In the genomic region with DNA sequence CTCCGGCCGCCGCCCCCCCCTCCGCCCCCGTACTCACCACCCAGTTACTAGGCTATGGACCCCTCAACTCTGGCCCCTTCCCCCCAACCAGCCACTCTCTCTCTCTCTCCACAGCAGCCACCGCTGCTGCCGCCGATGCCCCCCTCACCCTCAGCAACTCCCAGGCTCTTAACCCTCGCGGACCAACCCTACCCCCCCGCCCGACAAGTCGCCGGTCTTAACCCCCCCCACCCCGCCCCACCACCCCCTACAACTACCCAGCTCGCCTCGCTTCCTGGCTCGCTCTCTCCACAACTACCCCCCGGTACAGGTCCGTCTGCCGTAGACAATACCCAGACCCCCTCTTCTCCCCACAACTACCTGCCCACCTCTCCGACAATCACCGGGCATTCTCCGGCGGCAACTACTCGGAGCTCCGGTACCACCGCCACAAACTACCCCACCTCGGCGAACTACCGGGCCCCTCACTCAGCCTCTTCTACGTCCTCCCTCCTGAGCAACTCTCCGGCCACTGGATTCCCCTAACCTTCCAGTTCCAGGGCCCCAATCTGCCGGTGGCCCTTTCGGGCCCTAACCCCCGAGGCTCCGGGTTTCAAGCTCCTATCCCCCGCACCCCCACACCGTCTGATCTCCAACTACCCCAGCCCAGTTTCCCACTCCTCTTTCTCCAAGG, we compare ENCODE assay signal across 8 cellular contexts. TPM values are rescaled to one million over a fixed set of nuclear protein-coding genes. Genes with fewer than 3 reads are reported as not detected.
DNase-seq lines count a peak whose midpoint lies in the region; ATAC-seq and TF ChIP-seq lines count a peak whose summit lies in the region.

No MANE protein-coding gene starts in this region.

- POLR2A ChIA-PET in IMR-90 (lab: Charles Lee; ENCODE audit: unreplicated experiment), result no interaction called here

- H3K4me2 ChIP-seq in BLaER1, result peak overlapping the region; percentile 56
- H3K4me2 ChIP-seq in IMR-90 (ENCODE audit: low read depth, low read length), result peak overlapping the region; percentile 22; the same call in 1 of the 2 replicates

- peak overlapping the region; percentile 95 for H3K27ac ChIP-seq in BLaER1
- H3K27ac ChIP-seq in IMR-90 (ENCODE audit: insufficient read depth, low read length), result peak overlapping the region; percentile 97
- peak overlapping the region; percentile 94 for H3K27ac ChIP-seq in angular gyrus (ENCODE audit: low read depth, low read length)
- H3K27ac ChIP-seq in iPS-20b (ENCODE audit: low read length), result peak overlapping the region; percentile 93

- peaks cover 2% of the 10 kb centered on the region; the same call in 1 of the 2 replicates for H3K9me1 ChIP-seq in IMR-90 (ENCODE audit: insufficient read depth, low read length)

- peak overlapping the region; percentile 94 for H3K23ac ChIP-seq in IMR-90 (ENCODE audit: low read depth, low read length)

- WGBS in IMR-90 (ENCODE audit: extremely low coverage in 2 of 2, insufficient read length in 1 of 2), 2 experiments, result 0% methylated on average over 14 of the region's 39 CpGs; no CpG with 5 or more reads in 1 of the 2 experiments

- H3K36me3 Mint-ChIP-seq in stimulated activated memory B cell treated with anti-CD40 and anti-IgM and Interleukin-4, amounts not matched to agents 10 μg/mL and 1 μg/mL and 100 μg/mL, for 72 hours, result peaks cover 46% of the 10 kb centered on the region

- H3K4ac ChIP-seq in IMR-90 (ENCODE audit: low read depth, low read length), result peak overlapping the region; percentile 89

- peak overlapping the region; percentile 55 for H4K5ac ChIP-seq in IMR-90 (ENCODE audit: low read depth, low read length)

- peak overlapping the region; percentile 50; the same call in 1 of the 2 replicates for H2BK120ac ChIP-seq in IMR-90 (ENCODE audit: low read depth, low read length)

- H3K4me1 Mint-ChIP-seq in stimulated activated memory B cell treated with anti-CD40 and anti-IgM and Interleukin-4, amounts not matched to agents 10 μg/mL and 1 μg/mL and 100 μg/mL, for 72 hours, result peaks cover 65% of the 10 kb centered on the region

- TF ChIP-seq CTCF in IMR-90 (conservative IDR thresholded peaks at IDR 0.05; ENCODE audit: low read depth, low read length), result no peak

- H3K4me3 ChIP-seq in BLaER1 (peak overlapping the region; percentile 92), IMR-90 (ENCODE audit: insufficient read depth, low read depth, low read length) (peak overlapping the region; percentile 98), iPS-20b (ENCODE audit: low read length) (peak overlapping the region; percentile 98)

- H3K4me1 ChIP-seq in BLaER1 (peaks cover 56% of the 10 kb centered on the region), IMR-90 (ENCODE audit: control insufficient read depth, insufficient read depth, low read length) (peaks cover 14% of the 10 kb centered on the region), iPS-20b (ENCODE audit: insufficient read depth, low read length) (peaks cover 24% of the 10 kb centered on the region)

- TF ChIP-seq POLR2A in IMR-90 (IDR thresholded peaks at IDR 0.05; ENCODE audit: low read depth, low read length), result no peak

- H3K79me1 ChIP-seq in IMR-90 (ENCODE audit: low read depth in 1 of 2, low read length in 2 of 2), result peaks cover 19 to 69% of the 10 kb centered on the region in 2 experiments

- dilution Hi-C loops in IMR-90 (cut with HindIII; ENCODE audit: low sequenced_read_pairs, unreplicated experiment), result no loop called here

- H2AK9ac ChIP-seq in IMR-90 (replicated peaks; ENCODE audit: low read depth, low read length, poor library complexity), result peak overlapping the region; percentile 100

- no peak for DNase-seq in IMR-90
- DNase-seq in cerebellar nuclear complex (lab: John Stamatoyannopoulos, UW), result no peak
- no peak for DNase-seq in NCI-H345 (lab: John Stamatoyannopoulos, UW)

- peak overlapping the region; percentile 90 for H3K4me3 Mint-ChIP-seq in stimulated activated memory B cell treated with anti-CD40 and anti-IgM and Interleukin-4, amounts not matched to agents 10 μg/mL and 1 μg/mL and 100 μg/mL, for 72 hours

- BruUV-seq in IMR-90 (replicated peaks; lab: Mats Ljungman, UMichigan), result no TSS peak

- TF ChIP-seq RAD21 in IMR-90 (IDR thresholded peaks at IDR 0.05; ENCODE audit: low read length), result no peak

- H2AK5ac ChIP-seq in IMR-90 (ENCODE audit: low read depth, low read length), result peak overlapping the region; percentile 84

- H4K91ac ChIP-seq in IMR-90 (ENCODE audit: insufficient read depth, low read depth, low read length), result peak overlapping the region; percentile 75

- H2BK5ac ChIP-seq in IMR-90 (ENCODE audit: low read depth, low read length, poor library complexity, severe bottlenecking), result peak overlapping the region; percentile 91

- H3K9me3 ChIP-seq in BLaER1 (no peaks in the 10 kb centered on the region), IMR-90 (ENCODE audit: control insufficient read depth, insufficient read depth, low read length) (no peaks in the 10 kb centered on the region), iPS-20b (ENCODE audit: insufficient read depth, low read depth, low read length) (no peaks in the 10 kb centered on the region)

- ATAC-seq in IMR-90 (ENCODE audit: low read depth) (no peak), GM21717 (IDR thresholded peaks at IDR 0.05; ENCODE audit: unreplicated experiment) (no peak)
- no peak for ATAC-seq in stimulated activated memory B cell treated with anti-CD40 and anti-IgM and Interleukin-4, amounts not matched to agents 10 μg/mL and 1 μg/mL and 100 μg/mL, for 72 hours

- H3K27ac Mint-ChIP-seq in stimulated activated memory B cell treated with anti-CD40 and anti-IgM and Interleukin-4, amounts not matched to agents 10 μg/mL and 1 μg/mL and 100 μg/mL, for 72 hours, result peak overlapping the region; percentile 94

- H3K27me3 ChIP-seq in BLaER1 (no peaks in the 10 kb centered on the region), IMR-90 (ENCODE audit: control insufficient read depth, insufficient read depth, low read length) (no peaks in the 10 kb centered on the region), iPS-20b (ENCODE audit: insufficient read depth, low read length) (no peaks in the 10 kb centered on the region)

- no peaks in the 10 kb centered on the region for H3K27me3 Mint-ChIP-seq in stimulated activated memory B cell treated with anti-CD40 and anti-IgM and Interleukin-4, amounts not matched to agents 10 μg/mL and 1 μg/mL and 100 μg/mL, for 72 hours

- H3K56ac ChIP-seq in IMR-90 (ENCODE audit: extremely low read depth, insufficient read depth, low read length), result peak overlapping the region; percentile 85

- H3K14ac ChIP-seq in IMR-90 (replicated peaks; ENCODE audit: low read depth, low read length), result peak overlapping the region; percentile 95

- intact Hi-C loops in IMR-90 (cut with micrococcal nuclease), result loop anchor here (5.0 kb wide), 1 partner anchor 59 kb away; no protein-coding TSS in a partner anchor

- no peaks in the 10 kb centered on the region for H3K9me3 Mint-ChIP-seq in stimulated activated memory B cell treated with anti-CD40 and anti-IgM and Interleukin-4, amounts not matched to agents 10 μg/mL and 1 μg/mL and 100 μg/mL, for 72 hours

- peak overlapping the region; percentile 51 for H3K18ac ChIP-seq in IMR-90 (ENCODE audit: low read depth, low read length)

- H3K9ac ChIP-seq in BLaER1 (peak overlapping the region; percentile 97), IMR-90 (ENCODE audit: low read depth, low read length) (peak overlapping the region; percentile 97), iPS-20b (ENCODE audit: low read depth, low read length) (peak overlapping the region; percentile 99)

- CTCF ChIA-PET in IMR-90 (lab: Yijun Ruan, JAX), result no interaction called here

- H4K8ac ChIP-seq in IMR-90 (ENCODE audit: low read depth in 2 of 2, low read length in 2 of 2), result peak overlapping the region; percentile 60 to 73; a peak in 3 of 4 replicates

- H2BK15ac ChIP-seq in IMR-90 (ENCODE audit: low read depth, low read length), result no peak overlapping the region

- in situ Hi-C loops in IMR-90 (cut with MboI; ENCODE audit: low sequenced_read_pairs), result loop anchor here (25.0 kb wide), 1 partner anchor 924 kb away; the partner anchor contains the start of genes PER1 and VAMP2

- H3K36me3 ChIP-seq in BLaER1 (peaks cover 40% of the 10 kb centered on the region), IMR-90 (ENCODE audit: control insufficient read depth, insufficient read depth, low read length) (peaks cover 36% of the 10 kb centered on the region), iPS-20b (ENCODE audit: insufficient read depth, low read depth, low read length) (peaks cover 39% of the 10 kb centered on the region)

- H4K20me1 ChIP-seq in BLaER1 (peaks cover 35% of the 10 kb centered on the region), IMR-90 (ENCODE audit: insufficient read depth, low read length) (peaks cover 35% of the 10 kb centered on the region)

- H2AFZ ChIP-seq in IMR-90 (replicated peaks; ENCODE audit: low read length, poor library complexity), result peak overlapping the region; percentile 54

- no peak overlapping the region for H2BK20ac ChIP-seq in IMR-90 (ENCODE audit: low read depth, low read length)

TF ChIP-seq in IMR-90, 13 proteins besides CTCF, POLR2A, EP300 and RAD21:
- no peak for TF ChIP-seq FOS (IDR thresholded peaks at IDR 0.05; ENCODE audit: low read depth, low read length)
- no peak for TF ChIP-seq BHLHE40 (IDR thresholded peaks at IDR 0.05; ENCODE audit: low read depth, low read length)
- no peak for TF ChIP-seq CHD1 (IDR thresholded peaks at IDR 0.05; ENCODE audit: low read depth, low read length)
- no peak for TF ChIP-seq MAFK (IDR thresholded peaks at IDR 0.05; ENCODE audit: low read depth, low read length)

RNA-seq across cellular contexts. Expression of gene PHF23, which starts 0.7 kb away (rescaled TPM):
- 44.8 and 45.5 TPM in 2 replicates for total RNA-seq in IMR-90 (2012; rRNA removed)
- 54.4 and 58.5 TPM in 2 replicates for polyA plus RNA-seq in IMR-90 (2012; rRNA removed)
- 37.0 TPM in 2 replicates for polyA plus RNA-seq in IMR-90 (2012; cell fraction: cytosol; rRNA removed)
- polyA plus RNA-seq in IMR-90 (2012; cell fraction: nucleus; rRNA removed; ENCODE audit: low replicate concordance), result 22.3 and 31.7 TPM in 2 replicates

RNA-seq across cellular contexts. Expression of gene GABARAP, which starts 3.7 kb away (rescaled TPM):
- total RNA-seq in IMR-90 (2012; rRNA removed), result 70.8 and 77.8 TPM in 2 replicates
- polyA plus RNA-seq in IMR-90 (2012; rRNA removed), result 702 and 780 TPM in 2 replicates
- 264 and 350 TPM in 2 replicates for polyA plus RNA-seq in IMR-90 (2012; cell fraction: cytosol; rRNA removed)
- polyA plus RNA-seq in IMR-90 (2012; cell fraction: nucleus; rRNA removed; ENCODE audit: low replicate concordance), result 43.9 and 256 TPM in 2 replicates

RNA-seq across cellular contexts. Expression of gene DVL2, which starts 4.2 kb away (rescaled TPM):
- total RNA-seq in IMR-90 (2012; rRNA removed), result 20.3 and 21.3 TPM in 2 replicates
- 10.5 and 11.8 TPM in 2 replicates for polyA plus RNA-seq in IMR-90 (2012; rRNA removed)
- 5.9 and 9.6 TPM in 2 replicates for polyA plus RNA-seq in IMR-90 (2012; cell fraction: cytosol; rRNA removed)
- polyA plus RNA-seq in IMR-90 (2012; cell fraction: nucleus; rRNA removed; ENCODE audit: low replicate concordance), result 14.5 and 26.4 TPM in 2 replicates

RNA-seq across cellular contexts. Expression of gene CTDNEP1, which starts 13.0 kb away (rescaled TPM):
- total RNA-seq in IMR-90 (2012; rRNA removed), result 18.3 and 23.8 TPM in 2 replicates
- 132 TPM in 2 replicates for polyA plus RNA-seq in IMR-90 (2012; rRNA removed)
- 70.6 and 129 TPM in 2 replicates for polyA plus RNA-seq in IMR-90 (2012; cell fraction: cytosol; rRNA removed)
- 100 and 109 TPM in 2 replicates for polyA plus RNA-seq in IMR-90 (2012; cell fraction: nucleus; rRNA removed; ENCODE audit: low replicate concordance)

RNA-seq across cellular contexts. Expression of gene ELP5, which starts 13.5 kb away (rescaled TPM):
- 46.6 and 48.0 TPM in 2 replicates for total RNA-seq in IMR-90 (2012; rRNA removed)
- polyA plus RNA-seq in IMR-90 (2012; rRNA removed), result 38.6 and 39.3 TPM in 2 replicates
- 31.1 and 38.5 TPM in 2 replicates for polyA plus RNA-seq in IMR-90 (2012; cell fraction: cytosol; rRNA removed)
- 45.8 and 52.9 TPM in 2 replicates for polyA plus RNA-seq in IMR-90 (2012; cell fraction: nucleus; rRNA removed; ENCODE audit: low replicate concordance)
